1 cellular context compared by ENCODE assay signal in the genomic region with DNA sequence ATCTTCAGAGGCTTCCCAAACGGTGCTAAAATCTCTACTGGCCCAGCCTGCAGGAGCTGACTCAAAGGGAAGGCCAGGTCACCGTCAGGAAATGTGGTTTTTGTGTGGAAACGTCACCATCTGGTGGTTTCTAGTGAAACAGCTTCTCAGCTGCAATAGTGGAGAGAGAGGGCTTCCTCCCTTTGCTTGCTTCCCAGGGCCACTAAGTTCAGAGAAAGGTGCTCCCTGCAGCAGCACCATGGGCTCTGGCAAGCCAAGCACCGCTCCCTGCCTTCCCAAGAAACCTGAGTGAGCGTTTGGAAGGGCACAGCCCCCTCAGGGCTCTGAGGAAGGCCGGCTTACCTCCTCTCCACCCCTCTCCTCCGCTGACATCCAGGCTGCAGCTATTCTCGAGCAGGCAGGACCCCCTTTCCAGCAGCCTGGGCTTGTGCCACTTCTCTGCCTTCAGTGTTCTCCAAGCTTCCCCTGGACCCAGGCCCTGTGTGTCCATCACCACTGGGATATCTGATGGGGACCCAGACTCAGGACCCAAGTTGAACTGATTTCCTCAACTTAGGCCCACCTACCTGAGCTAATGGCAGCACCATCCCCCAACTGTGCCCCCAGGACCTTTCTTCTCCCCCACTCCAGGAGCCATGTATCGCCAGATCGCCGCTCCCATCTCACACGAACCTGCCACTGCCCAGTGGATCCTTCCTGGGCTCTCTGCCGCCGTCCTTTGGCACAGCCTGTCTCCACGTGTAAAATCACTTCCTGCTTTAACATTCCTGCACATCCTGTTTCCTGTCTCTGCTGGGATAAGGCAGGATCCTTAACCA.
TF ChIP-seq lines count a peak whose summit lies in the region.

No MANE protein-coding gene starts in this region.

TF ChIP-seq in K562, 482 proteins besides CTCF, POLR2A, EP300 and RAD21:
- TF ChIP-seq POLR2B (IDR thresholded peaks at IDR 0.05; ENCODE audit: low read depth, partially characterized antibody) = no peak
- TF ChIP-seq, protein P1, sequence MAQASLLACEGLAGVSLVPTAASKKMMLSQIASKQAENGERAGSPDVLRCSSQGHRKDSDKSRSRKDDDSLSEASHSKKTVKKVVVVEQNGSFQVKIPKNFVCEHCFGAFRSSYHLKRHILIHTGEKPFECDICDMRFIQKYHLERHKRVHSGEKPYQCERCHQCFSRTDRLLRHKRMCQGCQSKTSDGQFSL (CRISPR knock-in tag; IDR thresholded peaks at IDR 0.05) = no peak
- TF ChIP-seq, protein P1 (tag; IDR thresholded peaks at IDR 0.05) = no peak
- TF ChIP-seq, protein P2, sequence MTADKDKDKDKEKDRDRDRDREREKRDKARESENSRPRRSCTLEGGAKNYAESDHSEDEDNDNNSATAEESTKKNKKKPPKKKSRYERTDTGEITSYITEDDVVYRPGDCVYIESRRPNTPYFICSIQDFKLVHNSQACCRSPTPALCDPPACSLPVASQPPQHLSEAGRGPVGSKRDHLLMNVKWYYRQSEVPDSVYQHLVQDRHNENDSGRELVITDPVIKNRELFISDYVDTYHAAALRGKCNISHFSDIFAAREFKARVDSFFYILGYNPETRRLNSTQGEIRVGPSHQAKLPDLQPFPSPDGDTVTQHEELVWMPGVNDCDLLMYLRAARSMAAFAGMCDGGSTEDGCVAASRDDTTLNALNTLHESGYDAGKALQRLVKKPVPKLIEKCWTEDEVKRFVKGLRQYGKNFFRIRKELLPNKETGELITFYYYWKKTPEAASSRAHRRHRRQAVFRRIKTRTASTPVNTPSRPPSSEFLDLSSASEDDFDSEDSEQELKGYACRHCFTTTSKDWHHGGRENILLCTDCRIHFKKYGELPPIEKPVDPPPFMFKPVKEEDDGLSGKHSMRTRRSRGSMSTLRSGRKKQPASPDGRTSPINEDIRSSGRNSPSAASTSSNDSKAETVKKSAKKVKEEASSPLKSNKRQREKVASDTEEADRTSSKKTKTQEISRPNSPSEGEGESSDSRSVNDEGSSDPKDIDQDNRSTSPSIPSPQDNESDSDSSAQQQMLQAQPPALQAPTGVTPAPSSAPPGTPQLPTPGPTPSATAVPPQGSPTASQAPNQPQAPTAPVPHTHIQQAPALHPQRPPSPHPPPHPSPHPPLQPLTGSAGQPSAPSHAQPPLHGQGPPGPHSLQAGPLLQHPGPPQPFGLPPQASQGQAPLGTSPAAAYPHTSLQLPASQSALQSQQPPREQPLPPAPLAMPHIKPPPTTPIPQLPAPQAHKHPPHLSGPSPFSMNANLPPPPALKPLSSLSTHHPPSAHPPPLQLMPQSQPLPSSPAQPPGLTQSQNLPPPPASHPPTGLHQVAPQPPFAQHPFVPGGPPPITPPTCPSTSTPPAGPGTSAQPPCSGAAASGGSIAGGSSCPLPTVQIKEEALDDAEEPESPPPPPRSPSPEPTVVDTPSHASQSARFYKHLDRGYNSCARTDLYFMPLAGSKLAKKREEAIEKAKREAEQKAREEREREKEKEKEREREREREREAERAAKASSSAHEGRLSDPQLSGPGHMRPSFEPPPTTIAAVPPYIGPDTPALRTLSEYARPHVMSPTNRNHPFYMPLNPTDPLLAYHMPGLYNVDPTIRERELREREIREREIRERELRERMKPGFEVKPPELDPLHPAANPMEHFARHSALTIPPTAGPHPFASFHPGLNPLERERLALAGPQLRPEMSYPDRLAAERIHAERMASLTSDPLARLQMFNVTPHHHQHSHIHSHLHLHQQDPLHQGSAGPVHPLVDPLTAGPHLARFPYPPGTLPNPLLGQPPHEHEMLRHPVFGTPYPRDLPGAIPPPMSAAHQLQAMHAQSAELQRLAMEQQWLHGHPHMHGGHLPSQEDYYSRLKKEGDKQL (CRISPR knock-in tag; IDR thresholded peaks at IDR 0.05; ENCODE audit: borderline replicate concordance) = no peak
- peak; percentile 38; the same call in 1 of the 2 replicates for TF ChIP-seq SMC3 (conservative IDR thresholded peaks at IDR 0.05; ENCODE audit: insufficient read depth, low read depth, low read length)
TF ChIP-seq in K562: peak in this region for 1.
